Comparison of ENCODE assay signal across 21 cellular contexts in the genomic region with DNA sequence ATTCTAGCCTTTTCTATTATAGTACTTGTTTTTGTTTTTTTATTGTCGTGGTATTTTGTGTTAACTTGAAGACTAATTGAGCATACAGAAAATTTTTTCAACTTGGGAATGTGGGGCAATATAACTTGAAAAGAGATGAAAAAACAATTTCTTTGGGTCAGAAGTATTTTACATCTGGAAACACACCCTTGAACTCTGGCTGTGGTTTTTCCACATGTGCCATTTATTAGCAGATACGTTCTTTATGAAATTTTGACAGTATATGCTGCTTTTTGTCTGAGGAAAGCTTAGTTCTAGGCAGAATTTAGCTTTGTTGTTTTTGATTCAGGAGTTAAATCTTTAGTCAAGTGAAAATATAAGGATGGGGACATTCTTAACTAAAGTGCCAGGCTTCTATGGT. TPM values are rescaled to one million over a fixed set of nuclear protein-coding genes. Genes with fewer than 3 reads are reported as not detected.
DNase-seq lines count a peak whose midpoint lies in the region; ATAC-seq and TF ChIP-seq lines count a peak whose summit lies in the region.
"Had no signal": no experiment of that assay in that cellular context is flagged by ENCODE, and none has a peak within 500 bp of the region (broad histone marks: within the 10 kb centered on the region; RNA-seq: fewer than 3 reads in every experiment).

No MANE protein-coding gene starts in this region.

- no peak for DNase-seq in stimulated activated naive CD8-positive, alpha-beta T cell treated with anti-CD3 and anti-CD28 coated beads, Interleukin-15, Interleukin-2, amounts not matched to agents 100 U/mL and 50 U/mL, for 24 hours
- DNase-seq in WTC11 (ENCODE audit: low spot score) (no peak), fibroblast of peridontal ligament (ENCODE audit: extremely low read depth) (peak; percentile 47), NCI-H524 treated with DMSO at 0.1 percent for 48 hours (lab: John Stamatoyannopoulos, UW) (no peak), NOMO-1 (lab: John Stamatoyannopoulos, UW; ENCODE audit: unreplicated experiment in 2 of 2) (no peak), NCI-H2196 treated with DMSO at 0.1 percent for 48 hours (lab: John Stamatoyannopoulos, UW; ENCODE audit: unreplicated experiment) (no peak)
- DNase-seq: activated CD4-positive, alpha-beta T cell treated with anti-CD3 and anti-CD28 coated beads, Interleukin-2, amount 10 ng/mL, durations not matched to agents 24 days and 14 days; effector memory CD8-positive, alpha-beta T cell; heart left ventricle; mammary epithelial cell; NCI-H187 treated with DMSO at 0.1 percent for 48 hours; NCI-H226; SHP77; stimulated activated CD4-positive, alpha-beta T cell treated with anti-CD3 and anti-CD28 coated beads, Interleukin-15, amount 100 ng/mL, for 24 hours; substantia nigra; T-helper 1 cell; upper lobe of right lung had no signal

- no peak overlapping the region for H3K4me3 Mint-ChIP-seq in stimulated activated naive CD8-positive, alpha-beta T cell treated with anti-CD3 and anti-CD28 coated beads, Interleukin-15, Interleukin-2, amounts not matched to agents 100 ng/mL and 50 ng/mL, for 24 hours
- no peak overlapping the region for H3K4me3 Mint-ChIP-seq in WTC11
- H3K4me3 Mint-ChIP-seq: activated CD4-positive, alpha-beta T cell treated with anti-CD3 and anti-CD28 coated beads, Interleukin-2, amount 10 ng/mL, durations not matched to agents 24 days and 14 days; activated T-helper 1 cell treated with anti-CD3 and anti-CD28 coated beads, Interleukin-12 subunit alpha, Interleukin-12 subunit beta, Interleukin-2, Interleukin-4 antibody, amounts not matched to agents 30 ng/mL and 10 ng/mL and 1 ng/mL, durations not matched to agents 14 hours and 24 hours and 36 hours had no signal

- peaks cover 61% of the 10 kb centered on the region for H3K4me1 Mint-ChIP-seq in stimulated activated naive CD8-positive, alpha-beta T cell treated with anti-CD3 and anti-CD28 coated beads, Interleukin-15, Interleukin-2, amounts not matched to agents 100 ng/mL and 50 ng/mL, for 24 hours (ENCODE audit: low read depth)
- H3K4me1 Mint-ChIP-seq in WTC11, result peaks cover 51% of the 10 kb centered on the region

- CTCF ChIA-PET in WTC11 (lab: Charles Lee), result no interaction called here

- H3K27ac Mint-ChIP-seq in stimulated activated naive CD8-positive, alpha-beta T cell treated with anti-CD3 and anti-CD28 coated beads, Interleukin-15, Interleukin-2, amounts not matched to agents 100 ng/mL and 50 ng/mL, for 24 hours, result peak overlapping the region; percentile 7
- H3K27ac Mint-ChIP-seq in WTC11, result peak overlapping the region; percentile 73; the same call in 1 of the 2 replicates
- H3K27ac Mint-ChIP-seq: activated CD4-positive, alpha-beta T cell treated with anti-CD3 and anti-CD28 coated beads, Interleukin-2, amount 10 ng/mL, durations not matched to agents 24 days and 14 days; activated naive CD8-positive, alpha-beta T cell; activated T-helper 1 cell treated with anti-CD3 and anti-CD28 coated beads, Interleukin-12 subunit alpha, Interleukin-12 subunit beta, Interleukin-2, Interleukin-4 antibody, amounts not matched to agents 30 ng/mL and 10 ng/mL and 1 ng/mL, durations not matched to agents 14 hours and 24 hours and 36 hours had no signal

- no peak for ATAC-seq in stimulated activated naive CD8-positive, alpha-beta T cell treated with anti-CD3 and anti-CD28 coated beads, Interleukin-15, Interleukin-2, amounts not matched to agents 100 U/mL and 50 U/mL, for 24 hours
- ATAC-seq in WTC11, result no peak
- no peak for ATAC-seq in GM19328 (IDR thresholded peaks at IDR 0.05; ENCODE audit: unreplicated experiment)
- ATAC-seq: effector memory CD8-positive, alpha-beta T cell; upper lobe of right lung had no signal

- no peaks in the 10 kb centered on the region for H3K9me3 Mint-ChIP-seq in stimulated activated naive CD8-positive, alpha-beta T cell treated with anti-CD3 and anti-CD28 coated beads, Interleukin-15, Interleukin-2, amounts not matched to agents 100 ng/mL and 50 ng/mL, for 24 hours
- H3K9me3 Mint-ChIP-seq in WTC11, result no peaks in the 10 kb centered on the region
- H3K9me3 Mint-ChIP-seq: activated CD4-positive, alpha-beta T cell treated with anti-CD3 and anti-CD28 coated beads, Interleukin-2, amount 10 ng/mL, durations not matched to agents 24 days and 14 days; activated T-helper 1 cell treated with anti-CD3 and anti-CD28 coated beads, Interleukin-12 subunit alpha, Interleukin-12 subunit beta, Interleukin-2, Interleukin-4 antibody, amounts not matched to agents 30 ng/mL and 10 ng/mL and 1 ng/mL, durations not matched to agents 14 hours and 24 hours and 36 hours; effector memory CD8-positive, alpha-beta T cell had no signal

- POLR2A ChIA-PET in WTC11 (lab: Charles Lee), result no interaction called here

- H3K27me3 Mint-ChIP-seq in stimulated activated naive CD8-positive, alpha-beta T cell treated with anti-CD3 and anti-CD28 coated beads, Interleukin-15, Interleukin-2, amounts not matched to agents 100 ng/mL and 50 ng/mL, for 24 hours, result no peaks in the 10 kb centered on the region
- no peaks in the 10 kb centered on the region for H3K27me3 Mint-ChIP-seq in WTC11 (ENCODE audit: low read depth)
- H3K27me3 Mint-ChIP-seq: activated CD4-positive, alpha-beta T cell treated with anti-CD3 and anti-CD28 coated beads, Interleukin-2, amount 10 ng/mL, durations not matched to agents 24 days and 14 days; activated naive CD8-positive, alpha-beta T cell; effector memory CD8-positive, alpha-beta T cell had no signal

- peaks cover 7% of the 10 kb centered on the region for H3K36me3 Mint-ChIP-seq in stimulated activated naive CD8-positive, alpha-beta T cell treated with anti-CD3 and anti-CD28 coated beads, Interleukin-15, Interleukin-2, amounts not matched to agents 100 ng/mL and 50 ng/mL, for 24 hours (ENCODE audit: low read depth)
- H3K36me3 Mint-ChIP-seq in WTC11, result no peaks in the 10 kb centered on the region

- no peak for TF ChIP-seq CTCF in WTC11 (IDR thresholded peaks at IDR 0.05)

TF ChIP-seq in WTC11, 78 proteins besides CTCF, POLR2A, EP300 and RAD21:
- no peak for TF ChIP-seq FOXP1 (CRISPR knock-in tag; IDR thresholded peaks at IDR 0.05; ENCODE audit: borderline replicate concordance)
TF ChIP-seq in WTC11: peak in this region for 0.

RNA-seq across cellular contexts. Expression of a gene that starts 44.7 kb away (rescaled TPM):
- total RNA-seq in WTC11 (2021), result 73.2 to 92.9 TPM (median 81.3 TPM) in 3 replicates
